ENCODE assay signal across 16 cellular contexts in the genomic region with DNA sequence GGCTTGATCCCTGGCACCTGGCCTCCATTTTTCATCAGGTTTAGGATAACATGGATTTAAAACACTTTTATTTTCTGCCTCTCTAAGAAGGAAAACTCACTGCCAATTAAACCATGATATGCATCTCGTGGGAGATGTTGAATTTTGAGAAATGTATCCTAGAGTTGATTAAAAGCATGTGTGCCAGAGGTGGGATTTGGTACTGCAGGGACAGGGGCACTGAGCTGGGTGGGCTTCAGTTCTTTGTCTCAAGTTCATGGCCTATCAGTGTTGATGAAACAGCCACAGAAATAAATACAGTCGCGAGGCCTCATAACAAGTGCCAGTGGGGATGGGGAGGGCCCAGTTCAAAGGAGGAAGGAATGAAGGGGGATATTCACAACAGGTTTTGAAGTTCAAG. TPM values are rescaled to one million over a fixed set of nuclear protein-coding genes. Genes with fewer than 3 reads are reported as not detected.
DNase-seq lines count a peak whose midpoint lies in the region; ATAC-seq and TF ChIP-seq lines count a peak whose summit lies in the region.
"Had no signal": no experiment of that assay in that cellular context is flagged by ENCODE, and none has a peak within 500 bp of the region (broad histone marks: within the 10 kb centered on the region; RNA-seq: fewer than 3 reads in every experiment).

No MANE protein-coding gene starts in this region.

- no peak for ATAC-seq in Panc1
- no peak for ATAC-seq in T-cell (replicated peaks in 1 of 4)

- H3K27ac Mint-ChIP-seq in endothelial cell (ENCODE audit: unreplicated experiment) (no peak overlapping the region), neural crest cell (ENCODE audit: unreplicated experiment) (peak overlapping the region; percentile 37), T-cell (no peak overlapping the region)

- DNase-seq in AG04450 (ENCODE audit: low read depth, low spot score) (no peak), Panc1 (ENCODE audit: low read depth, low spot score) (no peak), endothelial cell (ENCODE audit: low spot score) (no peak), neural crest cell (ENCODE audit: low read depth, low spot score) (no peak), T1000 (lab: John Stamatoyannopoulos, UW) (no peak), T-cell (no peak), NCI-H1417 (lab: John Stamatoyannopoulos, UW) (no peak)
- DNase-seq: CD4-positive, alpha-beta memory T cell; DMS53; EL; NCI-H1092 treated with DMSO at 0.1 percent for 48 hours; NCI-H2081; NCI-H446 treated with DMSO at 0.1 percent for 48 hours; NCI-H748 treated with DMSO at 0.1 percent for 48 hours; Right ventricle myocardium superior had no signal

- no peak overlapping the region for H3K27ac ChIP-seq in AG04450 (ENCODE audit: low read depth, low read length)
- H3K27ac ChIP-seq in Panc1 (ENCODE audit: low read length), result no peak overlapping the region
- H3K27ac ChIP-seq: BLaER1 had no signal

- H3K4me3 ChIP-seq in AG04450 (ENCODE audit: low read depth, low read length) (no peak overlapping the region), Panc1 (ENCODE audit: low read depth in 2 of 2, low read length in 2 of 2) (no peak overlapping the region)
- H3K4me3 ChIP-seq: BLaER1 had no signal

- intact Hi-C loops in Panc1 (cut with micrococcal nuclease; ENCODE audit: unreplicated experiment), result no loop called here

- H3K36me3 Mint-ChIP-seq in endothelial cell (ENCODE audit: low read depth, unreplicated experiment) (peaks cover 54% of the 10 kb centered on the region), neural crest cell (ENCODE audit: low read depth) (peaks cover 27% of the 10 kb centered on the region), T-cell (peaks cover 34% of the 10 kb centered on the region)

- in situ Hi-C loops in Panc1 (cut with HindIII; ENCODE audit: low pct_unique_long_range_greater_than_20kb, low sequenced_read_pairs), result no loop called here

- no peaks in the 10 kb centered on the region; the same call in none of the 2 replicates for H3K36me3 ChIP-seq in Panc1 (ENCODE audit: control insufficient read depth, insufficient read depth, low read length)

- CTCF ChIA-PET in AG04450 (lab: Charles Lee), result no interaction called here
- CTCF ChIA-PET in Panc1 (lab: Charles Lee), result interaction anchor here (0.6 kb wide), 1 partner anchor 10 kb away, joined by 6 read pairs; no protein-coding TSS in a partner anchor
- CTCF ChIA-PET in T-cell (lab: Charles Lee), result interaction anchor here in 1 of 2 donors (0.7 kb wide), 1 partner anchor 75 kb away, joined by 8 read pairs; no protein-coding TSS in a partner anchor

- peaks cover 2% of the 10 kb centered on the region for H3K27me3 Mint-ChIP-seq in endothelial cell (ENCODE audit: unreplicated experiment)
- H3K27me3 Mint-ChIP-seq in neural crest cell (ENCODE audit: low read depth), result no peaks in the 10 kb centered on the region
- no peaks in the 10 kb centered on the region for H3K27me3 Mint-ChIP-seq in T-cell
- H3K27me3 Mint-ChIP-seq: CD4-positive, alpha-beta memory T cell had no signal

- H3K9me3 ChIP-seq in AG04450 (ENCODE audit: control insufficient read depth, insufficient read depth, low read length) (no peaks in the 10 kb centered on the region), Panc1 (ENCODE audit: control insufficient read depth, insufficient read depth, low read depth, low read length) (no peaks in the 10 kb centered on the region)
- H3K9me3 ChIP-seq: BLaER1 had no signal

- H3K4me1 ChIP-seq in Panc1 (ENCODE audit: control insufficient read depth, insufficient read depth, low read length), result no peaks in the 10 kb centered on the region
- H3K4me1 ChIP-seq: BLaER1 had no signal

- H3K27me3 ChIP-seq in AG04450 (ENCODE audit: control insufficient read depth, insufficient read depth, low read length) (no peaks in the 10 kb centered on the region), Panc1 (ENCODE audit: control insufficient read depth, insufficient read depth, low read length) (no peaks in the 10 kb centered on the region)
- H3K27me3 ChIP-seq: BLaER1 had no signal

- H3K4me1 Mint-ChIP-seq in endothelial cell (ENCODE audit: unreplicated experiment) (no peaks in the 10 kb centered on the region), neural crest cell (peaks cover 20% of the 10 kb centered on the region), T-cell (no peaks in the 10 kb centered on the region)
- H3K4me1 Mint-ChIP-seq: CD4-positive, alpha-beta memory T cell had no signal

- no peaks in the 10 kb centered on the region for H3K9me3 Mint-ChIP-seq in endothelial cell (ENCODE audit: unreplicated experiment)
- H3K9me3 Mint-ChIP-seq in neural crest cell, result no peaks in the 10 kb centered on the region
- no peaks in the 10 kb centered on the region for H3K9me3 Mint-ChIP-seq in T-cell
- H3K9me3 Mint-ChIP-seq: CD4-positive, alpha-beta memory T cell had no signal

- peak overlapping the region; percentile 27 for H3K4me3 Mint-ChIP-seq in endothelial cell (ENCODE audit: unreplicated experiment)
- H3K4me3 Mint-ChIP-seq in neural crest cell, result no peak overlapping the region
- no peak overlapping the region for H3K4me3 Mint-ChIP-seq in T-cell
- H3K4me3 Mint-ChIP-seq: CD4-positive, alpha-beta memory T cell had no signal

- BruUV-seq in Panc1 (replicated peaks; lab: Mats Ljungman, UMichigan), result TSS peak; percentile 12

- TF ChIP-seq CTCF in AG04450 (IDR thresholded peaks at IDR 0.05; ENCODE audit: low read depth, low read length), result 0 out of 2 replicates have a peak, but pooled peaks have one; percentile 7
- TF ChIP-seq CTCF in Panc1 (IDR thresholded peaks at IDR 0.05), result no peak
- TF ChIP-seq CTCF in endothelial cell (IDR thresholded peaks at IDR 0.05; ENCODE audit: unreplicated experiment), result no peak
- no peak for TF ChIP-seq CTCF in neural crest cell (conservative IDR thresholded peaks at IDR 0.05)

- POLR2A ChIA-PET in AG04450 (lab: Yijun Ruan, JAX) (no interaction called here), Panc1 (lab: Charles Lee) (interaction anchor here (0.6 kb wide), 1 partner anchor 180 kb away, joined by 4 read pairs; no protein-coding TSS in a partner anchor), T-cell (lab: Charles Lee) (no interaction called here)

RNA-seq across cellular contexts. Expression of a gene that starts 34.9 kb away (rescaled TPM):
- polyA plus RNA-seq in AG04450 (2011; rRNA removed), result 42.2 and 44.5 TPM in 2 replicates
- polyA minus RNA-seq in AG04450 (2011; rRNA and poly(A)+ RNA removed), result 29.3 and 34.1 TPM in 2 replicates
- 93.8 TPM for total RNA-seq in Panc1 (2021; ENCODE audit: unreplicated experiment)
- polyA plus RNA-seq in Panc1 (2012; ENCODE audit: insufficient read length), result 56.8 TPM
- 16.9 TPM for total RNA-seq in endothelial cell (ENCODE audit: unreplicated experiment)
- total RNA-seq in neural crest cell, result 46.4 and 48.7 TPM in 2 replicates
- 10 to 100 TPM; 31.5 to 37.4 (median 35.0) TPM for total RNA-seq in T-cell

RNA-seq across cellular contexts. Expression of a gene that starts 55.4 kb away (rescaled TPM):
- polyA plus RNA-seq in AG04450 (2011; rRNA removed), result 9.5 and 10.9 TPM in 2 replicates
- polyA minus RNA-seq in AG04450 (2011; rRNA and poly(A)+ RNA removed), result 19.3 and 19.6 TPM in 2 replicates
- total RNA-seq in Panc1 (2021; ENCODE audit: unreplicated experiment), result 30.6 TPM
- polyA plus RNA-seq in Panc1 (2012; ENCODE audit: insufficient read length), result 17.1 TPM
- 9.0 TPM for total RNA-seq in endothelial cell (ENCODE audit: unreplicated experiment)
- total RNA-seq in neural crest cell, result 21.6 and 22.9 TPM in 2 replicates
- total RNA-seq in T-cell, result 10 to 100 TPM; 12.5 to 14.3 (median 13.3) TPM

RNA-seq across cellular contexts. Expression of a gene that starts 55.5 kb away (rescaled TPM):
- polyA plus RNA-seq in AG04450 (2011; rRNA removed), result 9.7 and 10.7 TPM in 2 replicates
- polyA minus RNA-seq in AG04450 (2011; rRNA and poly(A)+ RNA removed), result 19.2 and 25.1 TPM in 2 replicates
- 39.8 TPM for total RNA-seq in Panc1 (2021; ENCODE audit: unreplicated experiment)
- 37.8 TPM for polyA plus RNA-seq in Panc1 (2012; ENCODE audit: insufficient read length)
- 24.2 TPM for total RNA-seq in endothelial cell (ENCODE audit: unreplicated experiment)
- 24.8 and 25.6 TPM in 2 replicates for total RNA-seq in neural crest cell
- total RNA-seq in T-cell, result 1 to 10 TPM; 2.9 to 5.0 (median 3.8) TPM
